Comparison of ENCODE assay signal across 1 cellular context in genomic region chrX:150036181-150036580, GRCh38.
TF ChIP-seq lines count a peak whose summit lies in the region.

No MANE protein-coding gene starts in this region.

TF ChIP-seq in Ishikawa, 13 proteins besides CTCF, POLR2A, EP300 and RAD21 (continued from another document):
- TF ChIP-seq, protein P1, sequence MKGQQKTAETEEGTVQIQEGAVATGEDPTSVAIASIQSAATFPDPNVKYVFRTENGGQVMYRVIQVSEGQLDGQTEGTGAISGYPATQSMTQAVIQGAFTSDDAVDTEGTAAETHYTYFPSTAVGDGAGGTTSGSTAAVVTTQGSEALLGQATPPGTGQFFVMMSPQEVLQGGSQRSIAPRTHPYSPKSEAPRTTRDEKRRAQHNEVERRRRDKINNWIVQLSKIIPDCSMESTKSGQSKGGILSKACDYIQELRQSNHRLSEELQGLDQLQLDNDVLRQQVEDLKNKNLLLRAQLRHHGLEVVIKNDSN (IDR thresholded peaks at IDR 0.05) = no peak
- TF ChIP-seq YY1 (IDR thresholded peaks at IDR 0.05; ENCODE audit: low read depth) = no peak
- no peak for TF ChIP-seq TAF1 (IDR thresholded peaks at IDR 0.05; ENCODE audit: low read depth)
- TF ChIP-seq CREB1 (IDR thresholded peaks at IDR 0.05; ENCODE audit: low read depth) = no peak
- no peak for TF ChIP-seq FOXM1 (IDR thresholded peaks at IDR 0.05; ENCODE audit: borderline replicate concordance, low read depth)
- TF ChIP-seq, protein P2, sequence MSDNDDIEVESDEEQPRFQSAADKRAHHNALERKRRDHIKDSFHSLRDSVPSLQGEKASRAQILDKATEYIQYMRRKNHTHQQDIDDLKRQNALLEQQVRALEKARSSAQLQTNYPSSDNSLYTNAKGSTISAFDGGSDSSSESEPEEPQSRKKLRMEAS (IDR thresholded peaks at IDR 0.05) = no peak
- TF ChIP-seq CEBPB (IDR thresholded peaks at IDR 0.05) = no peak
- TF ChIP-seq EGR1 (IDR thresholded peaks at IDR 0.05) = no peak
